In the genomic region with DNA sequence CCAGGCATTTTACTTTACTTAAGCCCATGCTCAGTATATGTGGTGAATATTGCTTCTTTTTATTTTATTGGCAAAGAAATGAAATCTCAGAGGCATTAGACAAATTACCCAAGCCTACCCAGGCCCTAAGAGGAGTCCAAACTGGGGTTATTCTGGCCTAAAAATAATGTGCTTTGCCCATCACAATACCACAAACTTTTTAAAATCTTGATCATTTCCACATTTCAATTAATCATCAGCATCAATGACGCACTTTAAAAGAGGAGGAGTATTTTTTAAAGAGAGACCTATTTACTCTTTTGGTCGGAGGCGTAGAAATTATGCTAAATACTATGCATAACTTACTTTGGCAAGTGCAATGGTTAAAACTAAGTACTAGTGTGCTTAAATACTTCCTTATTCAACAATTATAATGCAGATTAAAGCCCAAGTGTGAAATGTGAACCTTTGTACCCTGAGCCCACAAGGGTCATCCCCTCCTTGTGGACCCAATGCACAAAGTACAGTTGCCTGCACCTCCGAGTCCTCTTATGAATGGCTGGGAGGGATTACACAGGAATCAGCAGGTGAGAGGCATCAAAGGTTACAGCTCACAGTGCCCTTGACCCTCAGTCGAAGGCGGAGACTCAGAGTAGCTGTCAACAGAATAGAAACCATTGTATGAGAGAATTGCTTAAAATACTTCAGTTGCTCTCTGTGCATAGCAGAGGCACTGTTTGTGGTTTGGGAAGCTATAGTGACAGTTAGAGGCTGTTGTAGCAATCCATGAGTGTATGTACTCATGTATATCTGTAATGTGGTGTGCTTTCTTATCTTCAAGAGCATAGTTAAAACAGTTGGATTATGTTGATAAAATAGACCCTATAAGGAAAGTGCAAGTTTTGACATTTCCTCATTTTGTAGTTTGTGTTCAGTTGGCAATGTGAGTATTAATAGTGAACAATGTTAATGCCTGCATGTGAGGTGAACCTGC, we compare ENCODE assay signal across 8 cellular contexts.
DNase-seq lines count a peak whose midpoint lies in the region; ATAC-seq and TF ChIP-seq lines count a peak whose summit lies in the region.

No MANE protein-coding gene starts in this region.

- no peaks in the 10 kb centered on the region for H3K36me3 ChIP-seq in Peyer's patch

- H3K27ac Mint-ChIP-seq in dendritic cell treated with granulocyte-macrophage colony-stimulating factor and Interleukin-4, amounts not matched to agents 40 ng/mL and 50 ng/mL, for 4 days = peak overlapping the region; percentile 45
- peak overlapping the region; percentile 93 for H3K27ac Mint-ChIP-seq in stimulated activated naive B cell treated with anti-CD40 and anti-IgM and Interleukin-4, amounts not matched to agents 10 μg/mL and 1 μg/mL and 100 μg/mL, for 72 hours

- H3K27ac ChIP-seq in Peyer's patch = peak overlapping the region; percentile 71 to 83 (median 78)

- no peak overlapping the region for H3K4me3 ChIP-seq in Peyer's patch

- peaks cover 0 to 31% (median 0%) of the 10 kb centered on the region in 4 donors for H3K4me1 ChIP-seq in Peyer's patch

- H3K36me3 Mint-ChIP-seq in dendritic cell treated with granulocyte-macrophage colony-stimulating factor and Interleukin-4, amounts not matched to agents 40 ng/mL and 50 ng/mL, for 4 days (ENCODE audit: low read depth) = no peaks in the 10 kb centered on the region
- H3K36me3 Mint-ChIP-seq in stimulated activated naive B cell treated with anti-CD40 and anti-IgM and Interleukin-4, amounts not matched to agents 10 μg/mL and 1 μg/mL and 100 μg/mL, for 72 hours = no peaks in the 10 kb centered on the region

- no peaks in the 10 kb centered on the region for H3K27me3 Mint-ChIP-seq in dendritic cell treated with granulocyte-macrophage colony-stimulating factor and Interleukin-4, amounts not matched to agents 40 ng/mL and 50 ng/mL, for 4 days
- H3K27me3 Mint-ChIP-seq in stimulated activated naive B cell treated with anti-CD40 and anti-IgM and Interleukin-4, amounts not matched to agents 10 μg/mL and 1 μg/mL and 100 μg/mL, for 72 hours = no peaks in the 10 kb centered on the region

- no peak overlapping the region for H3K4me3 Mint-ChIP-seq in dendritic cell treated with granulocyte-macrophage colony-stimulating factor and Interleukin-4, amounts not matched to agents 40 ng/mL and 50 ng/mL, for 4 days
- peak overlapping the region; percentile 54 to 69 for H3K4me3 Mint-ChIP-seq in stimulated activated naive B cell treated with anti-CD40 and anti-IgM and Interleukin-4, amounts not matched to agents 10 μg/mL and 1 μg/mL and 100 μg/mL, for 72 hours

- no peaks in the 10 kb centered on the region for H3K9me3 Mint-ChIP-seq in dendritic cell treated with granulocyte-macrophage colony-stimulating factor and Interleukin-4, amounts not matched to agents 40 ng/mL and 50 ng/mL, for 4 days
- H3K9me3 Mint-ChIP-seq in stimulated activated naive B cell treated with anti-CD40 and anti-IgM and Interleukin-4, amounts not matched to agents 10 μg/mL and 1 μg/mL and 100 μg/mL, for 72 hours = no peaks in the 10 kb centered on the region

- H3K27me3 ChIP-seq in Peyer's patch = no peaks in the 10 kb centered on the region

- peak; percentile 86 for ATAC-seq in HG03108 (IDR thresholded peaks at IDR 0.05; ENCODE audit: unreplicated experiment)
- ATAC-seq in stimulated activated naive B cell treated with anti-CD40 and anti-IgM and Interleukin-4, amounts not matched to agents 10 μg/mL and 1 μg/mL and 100 μg/mL, for 72 hours (replicated peaks) = peak; percentile 83 to 84

- peak; percentile 58 for DNase-seq in COLO829 (ENCODE audit: low spot score)
- peak in 2 of 3 donors; percentile 58 to 71 for DNase-seq in Peyer's patch
- peak; percentile 57 for DNase-seq in stimulated activated naive B cell treated with anti-CD40 and anti-IgM and Interleukin-4, amounts not matched to agents 10 μg/mL and 1 μg/mL and 100 μg/mL, for 72 hours
- DNase-seq in NCI-H2171 (lab: John Stamatoyannopoulos, UW) = no peak
- no peak for DNase-seq in glomerular visceral epithelial cell (ENCODE audit: extremely low spot score)

- TF ChIP-seq CTCF in Peyer's patch (IDR thresholded peaks at IDR 0.05) = no peak

- H3K4me1 Mint-ChIP-seq in dendritic cell treated with granulocyte-macrophage colony-stimulating factor and Interleukin-4, amounts not matched to agents 40 ng/mL and 50 ng/mL, for 4 days (ENCODE audit: low read depth) = peaks cover 35% of the 10 kb centered on the region
- H3K4me1 Mint-ChIP-seq in stimulated activated naive B cell treated with anti-CD40 and anti-IgM and Interleukin-4, amounts not matched to agents 10 μg/mL and 1 μg/mL and 100 μg/mL, for 72 hours = peaks cover 30 to 63% of the 10 kb centered on the region in 2 donors

- no peaks in the 10 kb centered on the region for H3K9me3 ChIP-seq in Peyer's patch

- peak; percentile 75 for TF ChIP-seq POLR2A in GM19099 (IDR thresholded peaks at IDR 0.05; ENCODE audit: extremely low read depth, insufficient read length, low read depth)
- no peak for TF ChIP-seq POLR2A in Peyer's patch (IDR thresholded peaks at IDR 0.05)

- intact Hi-C loops in dendritic cell treated with granulocyte-macrophage colony-stimulating factor and Interleukin-4, amounts not matched to agents 40 ng/mL and 50 ng/mL, for 4 days (cut with micrococcal nuclease) = loop anchor here (5.0 to 10.0 kb wide), 2 partner anchors 152 to 409 kb away; a partner anchor contains a TSS

Comparison
In these comparisons a context has a peak if more than half of its experiments do, and no peak if none do; other contexts are left out.
1. DNase-seq: peak in COLO829 (single experiment), Peyer's patch (2 of 3) and stimulated activated naive B cell treated with anti-CD40 and anti-IgM and Interleukin-4, amounts not matched to agents 10 μg/mL and 1 μg/mL and 100 μg/mL, for 72 hours (single experiment); none in NCI-H2171 (single experiment) and glomerular visceral epithelial cell (single experiment).